1 cellular context compared by ENCODE assay signal in genomic region chr5:124628721-124629596, GRCh38.
TF ChIP-seq lines count a peak whose summit lies in the region.

No MANE protein-coding gene starts in this region.

TF ChIP-seq in K562, 482 proteins besides CTCF, POLR2A, EP300 and RAD21 (continued from another document and continues in another):
- TF ChIP-seq E2F8 (IDR thresholded peaks at IDR 0.05; ENCODE audit: low read depth, partially characterized antibody) (no peak), ZBTB40 (IDR thresholded peaks at IDR 0.05) (no peak), ZBTB40 (CRISPR knock-in tag; IDR thresholded peaks at IDR 0.05) (no peak), GMEB1 (CRISPR knock-in tag; IDR thresholded peaks at IDR 0.05) (no peak), CBX8 (IDR thresholded peaks at IDR 0.05; ENCODE audit: borderline replicate concordance, extremely low read depth, low read depth, low read length, poor library complexity, severe bottlenecking) (no peak), ZNF253 (CRISPR knock-in tag; conservative IDR thresholded peaks at IDR 0.05) (no peak), HMBOX1 (IDR thresholded peaks at IDR 0.05) (no peak; the same call in 1 of the 2 replicates), ZNF79 (CRISPR knock-in tag; IDR thresholded peaks at IDR 0.05; ENCODE audit: low read depth) (no peak), ZNF133 (CRISPR knock-in tag; IDR thresholded peaks at IDR 0.05) (no peak), PREB (CRISPR knock-in tag; IDR thresholded peaks at IDR 0.05) (no peak), BHLHE40 (IDR thresholded peaks at IDR 0.05; ENCODE audit: low read length) (peak; percentile 96), ZNF280B (CRISPR knock-in tag; IDR thresholded peaks at IDR 0.05) (no peak), RAD51 (IDR thresholded peaks at IDR 0.05; ENCODE audit: borderline replicate concordance, low read depth) (peak; percentile 44; the same call in 1 of the 2 replicates), NFRKB (IDR thresholded peaks at IDR 0.05; ENCODE audit: low read depth) (0 out of 2 replicates have a peak, but pooled peaks have one; percentile 48), HDGF (IDR thresholded peaks at IDR 0.05) (no peak), SPI1 (IDR thresholded peaks at IDR 0.05; ENCODE audit: borderline replicate concordance, low read depth, low read length) (no peak), CBX5 (IDR thresholded peaks at IDR 0.05; ENCODE audit: borderline replicate concordance, low read depth) (no peak; the same call in 1 of the 2 replicates), ZNF830 (CRISPR knock-in tag; IDR thresholded peaks at IDR 0.05) (no peak), CHCHD3 (CRISPR knock-in tag; IDR thresholded peaks at IDR 0.05) (no peak), E2F5 (CRISPR knock-in tag; IDR thresholded peaks at IDR 0.05) (no peak), ZNF124 (CRISPR knock-in tag; IDR thresholded peaks at IDR 0.05) (no peak), PBX2 (CRISPR knock-in tag; IDR thresholded peaks at IDR 0.05; ENCODE audit: low read depth) (no peak), PBX2 (tag; conservative IDR thresholded peaks at IDR 0.05; ENCODE audit: low read depth) (no peak; the same call in 1 of the 2 replicates), BACH1 (tag; IDR thresholded peaks at IDR 0.05) (peak; percentile 53), SMC3 (conservative IDR thresholded peaks at IDR 0.05; ENCODE audit: insufficient read depth, low read depth, low read length) (no peak), NCOR1 (IDR thresholded peaks at IDR 0.05) (peak; percentile 76), POLR2G (IDR thresholded peaks at IDR 0.05; ENCODE audit: low read depth, low read length) (peak; percentile 65), MAFF (IDR thresholded peaks at IDR 0.05; ENCODE audit: low read length) (no peak), CBFB (CRISPR knock-in tag; IDR thresholded peaks at IDR 0.05) (no peak), KDM1A (IDR thresholded peaks at IDR 0.05) (peak; percentile 81 to 88), PHB (CRISPR knock-in tag; IDR thresholded peaks at IDR 0.05) (no peak), ZNF518B (CRISPR knock-in tag; IDR thresholded peaks at IDR 0.05) (no peak), NRF1 (conservative IDR thresholded peaks at IDR 0.05 in 1 of 2, IDR thresholded peaks at IDR 0.05 in 1 of 2) (peak; percentile 46 to 62)
